ENCODE assay signal across 8 cellular contexts in the genomic region with DNA sequence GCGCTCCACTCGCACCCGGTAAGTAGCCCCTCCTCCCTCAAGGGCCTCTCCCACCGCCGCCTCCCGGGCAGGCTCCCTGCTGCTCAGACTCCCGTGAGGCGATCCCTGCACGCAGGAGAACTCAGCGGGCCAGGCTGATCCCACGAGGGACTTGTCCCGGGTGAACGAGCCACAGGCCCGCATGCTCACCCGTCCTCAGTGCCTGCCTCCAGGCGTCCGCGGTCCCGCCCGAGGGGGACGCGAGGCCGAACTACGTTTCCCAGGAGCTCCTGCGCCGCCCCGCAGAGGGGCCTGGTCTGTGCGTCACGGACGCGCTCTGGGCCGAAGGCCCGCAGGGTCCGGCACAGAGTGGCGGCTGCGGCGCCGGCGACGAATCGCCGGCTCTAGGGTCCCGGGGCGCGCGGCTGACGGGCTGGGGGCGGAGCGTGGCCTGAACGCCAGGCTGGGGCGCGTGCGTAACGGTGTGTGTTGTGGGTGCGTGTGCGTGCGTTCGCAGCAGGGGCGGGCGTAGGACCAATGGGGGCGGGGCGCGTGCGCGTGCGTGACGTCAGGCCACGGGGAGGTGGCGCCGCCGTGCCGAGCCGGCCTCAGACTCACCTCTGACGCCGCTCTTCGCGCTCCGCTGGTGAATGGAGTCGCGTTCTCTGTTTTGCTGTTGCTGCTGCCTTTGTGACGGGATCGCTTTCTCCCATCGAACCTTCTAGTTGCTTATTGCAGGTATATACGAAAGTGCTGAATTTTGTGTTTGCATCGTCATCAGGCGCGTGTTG. TPM values are rescaled to one million over a fixed set of nuclear protein-coding genes. Genes with fewer than 3 reads are reported as not detected.
DNase-seq lines count a peak whose midpoint lies in the region; ATAC-seq and TF ChIP-seq lines count a peak whose summit lies in the region.

A gene (plus strand): TSS at position 590 of the 770 bp plus-strand sequence. CDS start 13,866 bp downstream, outside the sequence.
A gene (minus strand): TSS at position 237 of the 770 bp plus-strand sequence. CDS start 8,356 bp downstream, outside the sequence.

- peak within 1 kb of the TSS; percentile 98 for H3K27ac Mint-ChIP-seq in activated CD4-positive, alpha-beta T cell treated with anti-CD3 and anti-CD28 coated beads for 36 hours

- TF ChIP-seq CTCF in AG09319 (IDR thresholded peaks at IDR 0.05; ENCODE audit: low read depth, low read length), result no peak
- TF ChIP-seq CTCF in choroid plexus epithelial cell (conservative IDR thresholded peaks at IDR 0.05; ENCODE audit: low read depth, low read length), result no peak

- POLR2A ChIA-PET in activated CD4-positive, alpha-beta T cell treated with anti-CD3 and anti-CD28 coated beads for 36 hours (lab: Charles Lee), result interaction anchor here (0.6 to 1.0 kb wide), 3 partner anchors 49 to 296 kb away, joined by 3 to 4 read pairs (median 4); no protein-coding TSS in a partner anchor

- CTCF ChIA-PET in activated CD4-positive, alpha-beta T cell treated with anti-CD3 and anti-CD28 coated beads for 36 hours (lab: Charles Lee), result interaction anchor here (0.7 kb wide), 1 partner anchor 49 kb away, joined by 3 read pairs; no protein-coding TSS in a partner anchor

- intact Hi-C loops in activated CD4-positive, alpha-beta T cell treated with anti-CD3 and anti-CD28 coated beads for 36 hours (cut with DNase I, micrococcal nuclease), result loop anchor here (1.0 to 2.0 kb wide), 11 partner anchors 50 to 420 kb away; a partner anchor contains a TSS

- H3K36me3 Mint-ChIP-seq in activated CD4-positive, alpha-beta T cell treated with anti-CD3 and anti-CD28 coated beads for 36 hours (ENCODE audit: low read depth), result peaks cover 78% of the 10 kb centered on the region

- peaks cover 36% of the 10 kb centered on the region for H3K9me3 Mint-ChIP-seq in activated CD4-positive, alpha-beta T cell treated with anti-CD3 and anti-CD28 coated beads for 36 hours (ENCODE audit: low read depth)

- ATAC-seq in GM19025 (IDR thresholded peaks at IDR 0.05; ENCODE audit: low read depth, unreplicated experiment), result peak; percentile 89
- peak; percentile 88 for ATAC-seq in HG03342 (IDR thresholded peaks at IDR 0.05; ENCODE audit: unreplicated experiment)
- ATAC-seq in activated CD4-positive, alpha-beta T cell treated with anti-CD3 and anti-CD28 coated beads for 36 hours, result peak; percentile 90

- peak; percentile 92 for DNase-seq in AG09319 (ENCODE audit: extremely low read depth, low read depth)
- peak; percentile 72 to 91 for DNase-seq in NCI-H446 (lab: John Stamatoyannopoulos, UW)
- peak; percentile 98 for DNase-seq in activated CD4-positive, alpha-beta T cell treated with anti-CD3 and anti-CD28 coated beads for 36 hours
- peak; percentile 98 for DNase-seq in choroid plexus epithelial cell (ENCODE audit: low read depth)
- peak; percentile 96 for DNase-seq in kidney tubule cell (ENCODE audit: low spot score)
- DNase-seq in stimulated activated CD4-positive, alpha-beta T cell treated with anti-CD3 and anti-CD28 coated beads, Interleukin-1b, Interleukin-23, amount 100 ng/mL, for 1 hour (ENCODE audit: low read depth in 2 of 2), result peak; percentile 88 to 96

- no peaks in the 10 kb centered on the region for H3K27me3 Mint-ChIP-seq in activated CD4-positive, alpha-beta T cell treated with anti-CD3 and anti-CD28 coated beads for 36 hours

- H3K4me3 Mint-ChIP-seq in activated CD4-positive, alpha-beta T cell treated with anti-CD3 and anti-CD28 coated beads for 36 hours, result peak within 1 kb of the TSS; percentile 86

- peaks cover 15% of the 10 kb centered on the region for H3K4me1 Mint-ChIP-seq in activated CD4-positive, alpha-beta T cell treated with anti-CD3 and anti-CD28 coated beads for 36 hours

- H3K4me3 ChIP-seq in choroid plexus epithelial cell (ENCODE audit: low read depth, low read length), result peak within 1 kb of the TSS; percentile 86

RNA-seq across cellular contexts. Expression of the first gene that starts in this region (rescaled TPM):
- total RNA-seq in activated CD4-positive, alpha-beta T cell treated with anti-CD3 and anti-CD28 coated beads for 36 hours, result 1 to 10 TPM; 4.8 to 5.1 TPM

RNA-seq across cellular contexts. Expression of the second gene that starts in this region (rescaled TPM):
- 1 to 10 TPM; 1.9 to 2.1 TPM for total RNA-seq in activated CD4-positive, alpha-beta T cell treated with anti-CD3 and anti-CD28 coated beads for 36 hours

Comparison
In these comparisons a context has a peak if more than half of its experiments do, and no peak if none do; other contexts are left out.
1. Peak in every context shown above with its lines: DNase-seq, ATAC-seq and H3K4me3 ChIP-seq.